Comparison of ENCODE assay signal across 23 cellular contexts in genomic region chr5:114358329-114358728, GRCh38. TPM values are rescaled to one million over a fixed set of nuclear protein-coding genes. Genes with fewer than 3 reads are reported as not detected.
DNase-seq lines count a peak whose midpoint lies in the region; ATAC-seq and TF ChIP-seq lines count a peak whose summit lies in the region.
"Had no signal": no experiment of that assay in that cellular context is flagged by ENCODE, and none has a peak within 500 bp of the region (broad histone marks: within the 10 kb centered on the region; RNA-seq: fewer than 3 reads in every experiment).

No MANE protein-coding gene starts in this region.

- H3K9me3 Mint-ChIP-seq in brain: peaks cover 0 to 16% (median 0%) of the 10 kb centered on the region in 5 experiments
- peaks cover 10% of the 10 kb centered on the region for H3K9me3 Mint-ChIP-seq in mesothelial cell of epicardium

- peak overlapping the region in 1 of 5 experiments; percentile 65 for H3K4me3 Mint-ChIP-seq in brain
- H3K4me3 Mint-ChIP-seq in mesothelial cell of epicardium: no peak overlapping the region
- H3K4me3 Mint-ChIP-seq: naive thymus-derived CD8-positive, alpha-beta T cell had no signal

- H3K9me3 ChIP-seq in testis: no peaks in the 10 kb centered on the region
- H3K9me3 ChIP-seq: upper lobe of right lung had no signal

- TF ChIP-seq POLR2A in testis (IDR thresholded peaks at IDR 0.05): no peak

- H3K27ac ChIP-seq in testis: no peak overlapping the region
- H3K27ac ChIP-seq: GM23248, upper lobe of right lung had no signal

- H3K4me1 ChIP-seq in testis: peaks cover 13% of the 10 kb centered on the region

- H3K27me3 ChIP-seq in testis: no peaks in the 10 kb centered on the region

- H3K36me3 Mint-ChIP-seq in brain: no peaks in the 10 kb centered on the region
- peaks cover 4% of the 10 kb centered on the region for H3K36me3 Mint-ChIP-seq in mesothelial cell of epicardium

- H3K27ac Mint-ChIP-seq in brain: no peak overlapping the region
- no peak overlapping the region for H3K27ac Mint-ChIP-seq in mesothelial cell of epicardium
- H3K27ac Mint-ChIP-seq: naive thymus-derived CD8-positive, alpha-beta T cell had no signal

- WGBS in testis, 2 donors: 65 to 76% methylated on average over 2 of the region's 2 CpGs

- no peaks in the 10 kb centered on the region for H3K36me3 ChIP-seq in testis (ENCODE audit: low read depth, missing control alignments)
- H3K36me3 ChIP-seq: upper lobe of right lung had no signal

- ATAC-seq in GM21529 (IDR thresholded peaks at IDR 0.05; ENCODE audit: unreplicated experiment): no peak
- ATAC-seq: naive thymus-derived CD8-positive, alpha-beta T cell; upper lobe of right lung had no signal

- H3K4me1 Mint-ChIP-seq in brain (peaks cover 14% of the 10 kb centered on the region), mesothelial cell of epicardium (peaks cover 7% of the 10 kb centered on the region)

- H3K4me3 ChIP-seq in testis: no peak overlapping the region
- H3K4me3 ChIP-seq: GM23248, upper lobe of right lung had no signal

- intact Hi-C loops in testis (cut with DNase I; ENCODE audit: low total_unique reads): no loop called here

- peak; percentile 42; the same call in 1 of the 2 replicates for TF ChIP-seq CTCF in LNCAP (IDR thresholded peaks at IDR 0.05)
- peak; percentile 64 to 71 for TF ChIP-seq CTCF in brain (conservative IDR thresholded peaks at IDR 0.05)
- TF ChIP-seq CTCF in mesothelial cell of epicardium (IDR thresholded peaks at IDR 0.05; ENCODE audit: unreplicated experiment): peak; percentile 18
- TF ChIP-seq CTCF in testis (IDR thresholded peaks at IDR 0.05): no peak

- DNase-seq in EH (ENCODE audit: low read depth) (peak; percentile 26), mesothelial cell of epicardium (ENCODE audit: low spot score in 2 of 2, unreplicated experiment in 2 of 2) (no peak), testis (no peak), middle frontal gyrus (ENCODE audit: extremely low spot score, low spot score) (no peak), foreskin melanocyte (no peak)
- DNase-seq: activated CD4-positive, alpha-beta T cell treated with anti-CD3 and anti-CD28 coated beads, Interleukin-2, amount 50 U/mL, for 1 hour; activated CD8-positive, alpha-beta memory T cell treated with anti-CD3 and anti-CD28 coated beads, Interleukin-2, amount 50 U/mL, for 48 hours; activated effector memory CD4-positive, alpha-beta T cell treated with Interleukin-2 at 50 U/mL for 16 hours; AML-193; GM23248; hippocampal formation; kidney; naive thymus-derived CD8-positive, alpha-beta T cell; NCI-H1694 treated with DMSO at 0.1 percent for 48 hours; NCI-H226; posterior cingulate gyrus; small intestine; stimulated activated CD4-positive, alpha-beta T cell treated with anti-CD3 and anti-CD28 coated beads, Interleukin-4, amount 100 ng/mL, for 24 hours; upper lobe of right lung had no signal

- H3K27me3 Mint-ChIP-seq in brain (peaks cover 60% of the 10 kb centered on the region), mesothelial cell of epicardium (ENCODE audit: low read depth) (peaks cover 35% of the 10 kb centered on the region)

RNA-seq across cellular contexts. Expression of gene KCNN2, which starts 3.5 kb away (rescaled TPM):
- polyA plus RNA-seq in brain (ENCODE audit: insufficient read depth, low read depth, low replicate concordance) (5.1 TPM), testis (ENCODE audit: insufficient read depth, low read depth, low replicate concordance) (2.7 TPM)
- total RNA-seq in mesothelial cell of epicardium (17.1 to 19.6 TPM (median 19.1 TPM) in 3 replicates), testis (1 to 10 TPM; 7.3 to 9.7 TPM)
- total RNA-seq: G401; GM23248; naive thymus-derived CD8-positive, alpha-beta T cell had no signal
- polyA plus RNA-seq: GM23248; naive thymus-derived CD8-positive, alpha-beta T cell had no signal

Comparison
In these comparisons a context has a peak if more than half of its experiments do, and no peak if none do; other contexts are left out.
1. CTCF ChIP-seq: peak in LNCAP (single experiment), brain (2 of 2) and mesothelial cell of epicardium (single experiment); none in testis (0 of 3).